Comparison of ENCODE assay signal across 1 cellular context in the genomic region with DNA sequence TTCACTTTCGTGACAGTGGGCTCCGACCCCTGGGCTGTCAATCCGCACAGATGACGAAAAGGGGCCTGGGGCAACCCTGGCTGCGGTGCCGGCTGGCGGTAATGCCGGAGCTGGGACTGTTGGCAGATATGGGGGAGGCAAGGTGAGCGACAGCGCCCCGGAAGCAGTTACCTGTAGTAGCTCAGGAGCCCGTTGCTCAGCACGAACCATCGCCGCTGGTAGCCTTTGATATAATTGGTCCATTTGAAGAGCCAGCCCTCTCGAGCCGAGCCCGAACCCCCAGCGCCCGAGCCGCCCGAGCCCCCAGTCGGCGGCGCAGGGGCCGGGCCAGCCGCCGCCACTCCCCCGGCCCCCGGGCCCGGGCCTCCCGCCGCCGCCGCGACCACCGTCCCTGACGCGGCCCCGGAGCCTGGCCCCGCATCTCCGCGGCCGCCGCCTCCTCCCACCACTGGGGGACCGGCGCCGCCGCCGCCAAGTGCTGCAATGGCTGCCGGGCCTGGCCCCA.
A peak's percentile ranks its signal among the peaks of the same experiment; 100 is the strongest.
TF ChIP-seq lines count a peak whose summit lies in the region.

No MANE protein-coding gene starts in this region.

TF ChIP-seq in K562, 482 proteins besides CTCF, POLR2A, EP300 and RAD21 (continued from another document):
- TF ChIP-seq FOXM1 (IDR thresholded peaks at IDR 0.05; ENCODE audit: low read depth) (no peak), FOXM1 (CRISPR knock-in tag; IDR thresholded peaks at IDR 0.05; ENCODE audit: low read depth) (peak; percentile 28; the same call in 1 of the 2 replicates), NONO (IDR thresholded peaks at IDR 0.05; ENCODE audit: low read depth in 2 of 2, low read length in 1 of 2) (0 out of 4 replicates have a peak, but pooled peaks of 1 of the 2 experiments have one; percentile 44), PHF8 (IDR thresholded peaks at IDR 0.05; ENCODE audit: borderline replicate concordance, low read length) (peak; percentile 82; the same call in 1 of the 2 replicates), ZEB2 (IDR thresholded peaks at IDR 0.05) (peak; percentile 24; the same call in 1 of the 2 replicates), ZC3H4 (CRISPR knock-in tag; IDR thresholded peaks at IDR 0.05; ENCODE audit: borderline replicate concordance) (no peak), KLF13 (tag; IDR thresholded peaks at IDR 0.05; ENCODE audit: borderline replicate concordance, low read depth) (no peak), ZBTB1 (CRISPR knock-in tag; IDR thresholded peaks at IDR 0.05; ENCODE audit: borderline replicate concordance, low read depth) (0 out of 2 replicates have a peak, but pooled peaks have one; percentile 68), ZNF583 (CRISPR knock-in tag; IDR thresholded peaks at IDR 0.05) (0 out of 2 replicates have a peak, but pooled peaks have one; percentile 42), SIN3B (IDR thresholded peaks at IDR 0.05; ENCODE audit: low read depth) (peak; percentile 85; the same call in 1 of the 2 replicates), CTBP1 (IDR thresholded peaks at IDR 0.05; ENCODE audit: borderline replicate concordance) (no peak), STAT5B (CRISPR knock-in tag; IDR thresholded peaks at IDR 0.05) (no peak), SNIP1 (IDR thresholded peaks at IDR 0.05; ENCODE audit: low read depth) (no peak), TRIM28 (IDR thresholded peaks at IDR 0.05) (no peak), TSC22D4 (tag; IDR thresholded peaks at IDR 0.05) (no peak), PHB (CRISPR knock-in tag; IDR thresholded peaks at IDR 0.05) (no peak), GABPA (tag; conservative IDR thresholded peaks at IDR 0.05; ENCODE audit: low read depth) (peak; percentile 77), MCM5 (IDR thresholded peaks at IDR 0.05; ENCODE audit: low read depth) (no peak), NR2C2 (CRISPR knock-in tag; IDR thresholded peaks at IDR 0.05) (peak; percentile 72), NR2C2 (tag; IDR thresholded peaks at IDR 0.05) (peak; percentile 97), FOXP1 (CRISPR knock-in tag; IDR thresholded peaks at IDR 0.05) (0 out of 2 replicates have a peak, but pooled peaks have one; percentile 37), TCFL5 (CRISPR knock-in tag; conservative IDR thresholded peaks at IDR 0.05) (no peak), SIN3A (IDR thresholded peaks at IDR 0.05; ENCODE audit: borderline replicate concordance in 2 of 2, control insufficient read depth in 1 of 2, low read depth in 2 of 2, low read length in 2 of 2) (peak in 1 of 2 experiments; percentile 55; a peak in 1 of 4 replicates), GATA2 (CRISPR knock-in tag; IDR thresholded peaks at IDR 0.05) (no peak), SAFB (IDR thresholded peaks at IDR 0.05; ENCODE audit: borderline replicate concordance, low read depth, low read length) (no peak)
- TF ChIP-seq, protein P1, sequence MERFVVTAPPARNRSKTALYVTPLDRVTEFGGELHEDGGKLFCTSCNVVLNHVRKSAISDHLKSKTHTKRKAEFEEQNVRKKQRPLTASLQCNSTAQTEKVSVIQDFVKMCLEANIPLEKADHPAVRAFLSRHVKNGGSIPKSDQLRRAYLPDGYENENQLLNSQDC (CRISPR knock-in tag; IDR thresholded peaks at IDR 0.05), result 0 out of 2 replicates have a peak, but pooled peaks have one; percentile 7
- TF ChIP-seq, protein P2, sequence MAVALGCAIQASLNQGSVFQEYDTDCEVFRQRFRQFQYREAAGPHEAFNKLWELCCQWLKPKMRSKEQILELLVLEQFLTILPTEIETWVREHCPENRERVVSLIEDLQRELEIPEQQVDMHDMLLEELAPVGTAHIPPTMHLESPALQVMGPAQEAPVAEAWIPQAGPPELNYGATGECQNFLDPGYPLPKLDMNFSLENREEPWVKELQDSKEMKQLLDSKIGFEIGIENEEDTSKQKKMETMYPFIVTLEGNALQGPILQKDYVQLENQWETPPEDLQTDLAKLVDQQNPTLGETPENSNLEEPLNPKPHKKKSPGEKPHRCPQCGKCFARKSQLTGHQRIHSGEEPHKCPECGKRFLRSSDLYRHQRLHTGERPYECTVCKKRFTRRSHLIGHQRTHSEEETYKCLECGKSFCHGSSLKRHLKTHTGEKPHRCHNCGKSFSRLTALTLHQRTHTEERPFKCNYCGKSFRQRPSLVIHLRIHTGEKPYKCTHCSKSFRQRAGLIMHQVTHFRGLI (CRISPR knock-in tag; IDR thresholded peaks at IDR 0.05), result no peak
- TF ChIP-seq, protein P3, sequence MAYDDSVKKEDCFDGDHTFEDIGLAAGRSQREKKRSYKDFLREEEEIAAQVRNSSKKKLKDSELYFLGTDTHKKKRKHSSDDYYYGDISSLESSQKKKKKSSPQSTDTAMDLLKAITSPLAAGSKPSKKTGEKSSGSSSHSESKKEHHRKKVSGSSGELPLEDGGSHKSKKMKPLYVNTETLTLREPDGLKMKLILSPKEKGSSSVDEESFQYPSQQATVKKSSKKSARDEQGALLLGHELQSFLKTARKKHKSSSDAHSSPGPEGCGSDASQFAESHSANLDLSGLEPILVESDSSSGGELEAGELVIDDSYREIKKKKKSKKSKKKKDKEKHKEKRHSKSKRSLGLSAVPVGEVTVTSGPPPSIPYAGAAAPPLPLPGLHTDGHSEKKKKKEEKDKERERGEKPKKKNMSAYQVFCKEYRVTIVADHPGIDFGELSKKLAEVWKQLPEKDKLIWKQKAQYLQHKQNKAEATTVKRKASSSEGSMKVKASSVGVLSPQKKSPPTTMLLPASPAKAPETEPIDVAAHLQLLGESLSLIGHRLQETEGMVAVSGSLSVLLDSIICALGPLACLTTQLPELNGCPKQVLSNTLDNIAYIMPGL (CRISPR knock-in tag; IDR thresholded peaks at IDR 0.05), result peak; percentile 46
